Comparison of ENCODE assay signal across 1 cellular context in the genomic region with DNA sequence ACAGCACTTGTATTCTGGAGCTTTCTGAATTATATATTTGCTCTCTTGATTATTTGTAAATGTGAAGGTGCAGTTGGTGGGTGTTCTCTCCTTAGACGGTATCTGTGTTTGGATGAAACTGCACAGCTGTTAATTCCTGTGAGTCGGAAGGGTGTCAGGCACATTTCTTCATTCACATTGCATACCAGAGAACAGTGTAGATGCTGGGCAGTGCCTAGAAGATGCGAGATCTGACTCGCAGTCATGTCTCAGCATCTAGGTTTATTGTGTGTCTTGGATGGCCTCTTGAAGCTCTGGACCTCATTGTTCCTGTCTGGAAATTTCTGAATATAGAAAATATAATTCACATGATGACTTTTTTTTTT.
TF ChIP-seq lines count a peak whose summit lies in the region.

No MANE protein-coding gene starts in this region.

TF ChIP-seq in GM23338, 12 proteins besides CTCF, POLR2A, EP300 and RAD21 (continued from another document):
- TF ChIP-seq, protein P1, sequence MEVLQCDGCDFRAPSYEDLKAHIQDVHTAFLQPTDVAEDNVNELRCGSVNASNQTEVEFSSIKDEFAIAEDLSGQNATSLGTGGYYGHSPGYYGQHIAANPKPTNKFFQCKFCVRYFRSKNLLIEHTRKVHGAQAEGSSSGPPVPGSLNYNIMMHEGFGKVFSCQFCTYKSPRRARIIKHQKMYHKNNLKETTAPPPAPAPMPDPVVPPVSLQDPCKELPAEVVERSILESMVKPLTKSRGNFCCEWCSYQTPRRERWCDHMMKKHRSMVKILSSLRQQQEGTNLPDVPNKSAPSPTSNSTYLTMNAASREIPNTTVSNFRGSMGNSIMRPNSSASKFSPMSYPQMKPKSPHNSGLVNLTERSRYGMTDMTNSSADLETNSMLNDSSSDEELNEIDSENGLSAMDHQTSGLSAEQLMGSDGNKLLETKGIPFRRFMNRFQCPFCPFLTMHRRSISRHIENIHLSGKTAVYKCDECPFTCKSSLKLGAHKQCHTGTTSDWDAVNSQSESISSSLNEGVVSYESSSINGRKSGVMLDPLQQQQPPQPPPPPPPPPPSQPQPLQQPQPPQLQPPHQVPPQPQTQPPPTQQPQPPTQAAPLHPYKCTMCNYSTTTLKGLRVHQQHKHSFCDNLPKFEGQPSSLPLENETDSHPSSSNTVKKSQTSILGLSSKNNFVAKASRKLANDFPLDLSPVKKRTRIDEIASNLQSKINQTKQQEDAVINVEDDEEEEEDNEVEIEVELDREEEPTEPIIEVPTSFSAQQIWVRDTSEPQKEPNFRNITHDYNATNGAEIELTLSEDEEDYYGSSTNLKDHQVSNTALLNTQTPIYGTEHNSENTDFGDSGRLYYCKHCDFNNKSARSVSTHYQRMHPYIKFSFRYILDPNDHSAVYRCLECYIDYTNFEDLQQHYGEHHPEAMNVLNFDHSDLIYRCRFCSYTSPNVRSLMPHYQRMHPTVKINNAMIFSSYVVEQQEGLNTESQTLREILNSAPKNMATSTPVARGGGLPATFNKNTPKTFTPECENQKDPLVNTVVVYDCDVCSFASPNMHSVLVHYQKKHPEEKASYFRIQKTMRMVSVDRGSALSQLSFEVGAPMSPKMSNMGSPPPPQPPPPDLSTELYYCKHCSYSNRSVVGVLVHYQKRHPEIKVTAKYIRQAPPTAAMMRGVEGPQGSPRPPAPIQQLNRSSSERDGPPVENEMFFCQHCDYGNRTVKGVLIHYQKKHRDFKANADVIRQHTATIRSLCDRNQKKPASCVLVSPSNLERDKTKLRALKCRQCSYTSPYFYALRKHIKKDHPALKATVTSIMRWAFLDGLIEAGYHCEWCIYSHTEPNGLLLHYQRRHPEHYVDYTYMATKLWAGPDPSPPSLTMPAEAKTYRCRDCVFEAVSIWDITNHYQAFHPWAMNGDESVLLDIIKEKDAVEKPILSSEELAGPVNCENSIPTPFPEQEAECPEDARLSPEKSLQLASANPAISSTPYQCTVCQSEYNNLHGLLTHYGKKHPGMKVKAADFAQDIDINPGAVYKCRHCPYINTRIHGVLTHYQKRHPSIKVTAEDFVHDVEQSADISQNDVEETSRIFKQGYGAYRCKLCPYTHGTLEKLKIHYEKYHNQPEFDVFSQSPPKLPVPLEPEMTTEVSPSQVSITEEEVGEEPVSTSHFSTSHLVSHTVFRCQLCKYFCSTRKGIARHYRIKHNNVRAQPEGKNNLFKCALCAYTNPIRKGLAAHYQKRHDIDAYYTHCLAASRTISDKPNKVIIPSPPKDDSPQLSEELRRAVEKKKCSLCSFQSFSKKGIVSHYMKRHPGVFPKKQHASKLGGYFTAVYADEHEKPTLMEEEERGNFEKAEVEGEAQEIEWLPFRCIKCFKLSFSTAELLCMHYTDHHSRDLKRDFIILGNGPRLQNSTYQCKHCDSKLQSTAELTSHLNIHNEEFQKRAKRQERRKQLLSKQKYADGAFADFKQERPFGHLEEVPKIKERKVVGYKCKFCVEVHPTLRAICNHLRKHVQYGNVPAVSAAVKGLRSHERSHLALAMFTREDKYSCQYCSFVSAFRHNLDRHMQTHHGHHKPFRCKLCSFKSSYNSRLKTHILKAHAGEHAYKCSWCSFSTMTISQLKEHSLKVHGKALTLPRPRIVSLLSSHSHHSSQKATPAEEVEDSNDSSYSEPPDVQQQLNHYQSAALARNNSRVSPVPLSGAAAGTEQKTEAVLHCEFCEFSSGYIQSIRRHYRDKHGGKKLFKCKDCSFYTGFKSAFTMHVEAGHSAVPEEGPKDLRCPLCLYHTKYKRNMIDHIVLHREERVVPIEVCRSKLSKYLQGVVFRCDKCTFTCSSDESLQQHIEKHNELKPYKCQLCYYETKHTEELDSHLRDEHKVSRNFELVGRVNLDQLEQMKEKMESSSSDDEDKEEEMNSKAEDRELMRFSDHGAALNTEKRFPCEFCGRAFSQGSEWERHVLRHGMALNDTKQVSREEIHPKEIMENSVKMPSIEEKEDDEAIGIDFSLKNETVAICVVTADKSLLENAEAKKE (CRISPR knock-in tag; IDR thresholded peaks at IDR 0.05), result no peak
- no peak for TF ChIP-seq POLR2AphosphoS5 (IDR thresholded peaks at IDR 0.05; ENCODE audit: low read depth)
- TF ChIP-seq, protein P2, sequence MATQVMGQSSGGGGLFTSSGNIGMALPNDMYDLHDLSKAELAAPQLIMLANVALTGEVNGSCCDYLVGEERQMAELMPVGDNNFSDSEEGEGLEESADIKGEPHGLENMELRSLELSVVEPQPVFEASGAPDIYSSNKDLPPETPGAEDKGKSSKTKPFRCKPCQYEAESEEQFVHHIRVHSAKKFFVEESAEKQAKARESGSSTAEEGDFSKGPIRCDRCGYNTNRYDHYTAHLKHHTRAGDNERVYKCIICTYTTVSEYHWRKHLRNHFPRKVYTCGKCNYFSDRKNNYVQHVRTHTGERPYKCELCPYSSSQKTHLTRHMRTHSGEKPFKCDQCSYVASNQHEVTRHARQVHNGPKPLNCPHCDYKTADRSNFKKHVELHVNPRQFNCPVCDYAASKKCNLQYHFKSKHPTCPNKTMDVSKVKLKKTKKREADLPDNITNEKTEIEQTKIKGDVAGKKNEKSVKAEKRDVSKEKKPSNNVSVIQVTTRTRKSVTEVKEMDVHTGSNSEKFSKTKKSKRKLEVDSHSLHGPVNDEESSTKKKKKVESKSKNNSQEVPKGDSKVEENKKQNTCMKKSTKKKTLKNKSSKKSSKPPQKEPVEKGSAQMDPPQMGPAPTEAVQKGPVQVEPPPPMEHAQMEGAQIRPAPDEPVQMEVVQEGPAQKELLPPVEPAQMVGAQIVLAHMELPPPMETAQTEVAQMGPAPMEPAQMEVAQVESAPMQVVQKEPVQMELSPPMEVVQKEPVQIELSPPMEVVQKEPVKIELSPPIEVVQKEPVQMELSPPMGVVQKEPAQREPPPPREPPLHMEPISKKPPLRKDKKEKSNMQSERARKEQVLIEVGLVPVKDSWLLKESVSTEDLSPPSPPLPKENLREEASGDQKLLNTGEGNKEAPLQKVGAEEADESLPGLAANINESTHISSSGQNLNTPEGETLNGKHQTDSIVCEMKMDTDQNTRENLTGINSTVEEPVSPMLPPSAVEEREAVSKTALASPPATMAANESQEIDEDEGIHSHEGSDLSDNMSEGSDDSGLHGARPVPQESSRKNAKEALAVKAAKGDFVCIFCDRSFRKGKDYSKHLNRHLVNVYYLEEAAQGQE (IDR thresholded peaks at IDR 0.05; ENCODE audit: unreplicated experiment), result no peak
- TF ChIP-seq EZH2 (IDR thresholded peaks at IDR 0.05; ENCODE audit: low read depth, unreplicated experiment), result no peak
- TF ChIP-seq NANOG (IDR thresholded peaks at IDR 0.05; ENCODE audit: borderline replicate concordance), result no peak
- TF ChIP-seq STAT1 (IDR thresholded peaks at IDR 0.05; ENCODE audit: unreplicated experiment), result no peak
- no peak for TF ChIP-seq EZH2phosphoT487 (IDR thresholded peaks at IDR 0.05; ENCODE audit: unreplicated experiment)
TF ChIP-seq in GM23338: peak in this region for 0.
